In the genomic region with DNA sequence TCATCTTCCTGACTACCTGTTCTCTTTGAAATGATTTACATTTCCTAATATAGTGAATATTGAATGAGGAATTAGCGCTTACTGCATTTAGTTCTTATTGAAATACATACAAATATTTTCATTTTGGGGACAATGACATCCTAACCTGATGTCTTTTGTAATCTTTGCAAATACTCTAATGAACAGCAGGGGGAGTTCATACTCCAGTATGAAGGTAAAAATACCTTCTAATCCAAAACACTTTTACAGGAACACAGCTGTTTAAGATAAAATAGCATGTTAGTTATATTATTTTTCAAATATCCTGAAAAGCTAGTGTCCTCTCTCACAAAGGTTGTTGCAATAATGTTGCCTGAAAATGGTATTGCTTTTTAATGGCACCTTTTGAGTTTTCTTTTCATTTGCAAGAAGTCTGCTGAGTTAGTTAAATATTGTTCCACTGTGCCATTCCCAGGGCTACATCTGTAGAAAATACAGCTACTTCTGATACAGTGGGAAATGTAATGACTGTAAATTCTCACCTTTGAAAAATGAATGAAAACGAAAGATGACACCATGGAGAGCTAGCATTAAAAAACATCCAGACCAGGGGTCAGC, we compare ENCODE assay signal across 8 cellular contexts.
A peak's percentile ranks its signal among the peaks of the same experiment; 100 is the strongest.
DNase-seq lines count a peak whose midpoint lies in the region; ATAC-seq and TF ChIP-seq lines count a peak whose summit lies in the region.

No MANE protein-coding gene starts in this region.

- H2AK5ac ChIP-seq in neuronal stem cell (ENCODE audit: low read depth, low read length), result no peak overlapping the region

- H2BK120ac ChIP-seq in neuronal stem cell (ENCODE audit: low read depth, low read length), result no peak overlapping the region

- WGBS in ovary, 3 donors, result 58 to 67% (median 66%) methylated on average over 2 of the region's 2 CpGs
- no CpG with 5 or more reads among the region's 2 CpGs for WGBS in neuronal stem cell (ENCODE audit: extremely low coverage in 2 of 2, insufficient read length in 2 of 2, insufficient replicate concordance in 1 of 2), 2 donors

- peak; percentile 71 for DNase-seq in DMS53 (lab: John Stamatoyannopoulos, UW)
- peak; percentile 6 for DNase-seq in HS-5 (ENCODE audit: low read depth)
- peak; percentile 36 for DNase-seq in SK-N-DZ (ENCODE audit: low spot score)
- peak; percentile 30 for DNase-seq in kidney tubule cell (ENCODE audit: low spot score)
- no peak for DNase-seq in ovary
- no peak for DNase-seq in stimulated activated CD4-positive, alpha-beta T cell treated with anti-CD3 and anti-CD28 coated beads, Interleukin-4, amount 100 ng/mL, for 1 hour
- no peak for DNase-seq in neuronal stem cell (ENCODE audit: low spot score)

- H3K27me3 ChIP-seq in ovary (no peaks in the 10 kb centered on the region), neuronal stem cell (ENCODE audit: control insufficient read depth in 3 of 3, insufficient read depth in 3 of 3, low read depth in 1 of 3, low read length in 3 of 3) (no peaks in the 10 kb centered on the region)

- no peak for TF ChIP-seq EP300 in ovary (IDR thresholded peaks at IDR 0.05)

- H3K36me3 ChIP-seq in ovary (no peaks in the 10 kb centered on the region), neuronal stem cell (replicated peaks in 1 of 2; ENCODE audit: control insufficient read depth in 2 of 2, insufficient read depth in 2 of 2, low read length in 2 of 2) (no peaks in the 10 kb centered on the region)

- no peak overlapping the region for H3K14ac ChIP-seq in neuronal stem cell (ENCODE audit: low read length)

- H3K9me3 ChIP-seq in ovary (no peaks in the 10 kb centered on the region), neuronal stem cell (replicated peaks in 1 of 2; ENCODE audit: control insufficient read depth in 2 of 2, insufficient read depth in 1 of 2, low read depth in 1 of 2, low read length in 2 of 2) (no peaks in the 10 kb centered on the region)

- no peak for TF ChIP-seq POLR2A in ovary (IDR thresholded peaks at IDR 0.05)

- H3K18ac ChIP-seq in neuronal stem cell (ENCODE audit: low read length), result no peak overlapping the region

- H4K8ac ChIP-seq in neuronal stem cell (ENCODE audit: low read depth, low read length), result no peak overlapping the region

- H4K91ac ChIP-seq in neuronal stem cell (ENCODE audit: low read depth, low read length, poor library complexity), result no peak overlapping the region

- no peak overlapping the region for H3K4ac ChIP-seq in neuronal stem cell (ENCODE audit: low read length)

- H3K4me3 ChIP-seq in ovary (no peak overlapping the region), neuronal stem cell (ENCODE audit: low read length in 2 of 2) (no peak overlapping the region)

- no peaks in the 10 kb centered on the region for H3K79me1 ChIP-seq in neuronal stem cell (ENCODE audit: low read depth, low read length)

- ATAC-seq in GM18858 (IDR thresholded peaks at IDR 0.05; ENCODE audit: unreplicated experiment), result no peak

- no peak overlapping the region for H3K4me2 ChIP-seq in neuronal stem cell (ENCODE audit: insufficient read depth, low read length, poor library complexity, severe bottlenecking)

- H3K23ac ChIP-seq in neuronal stem cell (ENCODE audit: low read depth, low read length, poor library complexity), result no peak overlapping the region

- H2BK5ac ChIP-seq in neuronal stem cell (ENCODE audit: low read length), result no peak overlapping the region

- no peak for TF ChIP-seq CTCF in ovary (IDR thresholded peaks at IDR 0.05)

- H3K4me1 ChIP-seq in ovary (ENCODE audit: insufficient read depth) (no peaks in the 10 kb centered on the region), neuronal stem cell (ENCODE audit: control insufficient read depth in 2 of 2, insufficient read depth in 1 of 2, low read depth in 1 of 2, low read length in 2 of 2) (no peaks in the 10 kb centered on the region)

- H2BK12ac ChIP-seq in neuronal stem cell (ENCODE audit: low read length), result no peak overlapping the region

- no peak overlapping the region for H3K27ac ChIP-seq in ovary
- no peak overlapping the region for H3K27ac ChIP-seq in neuronal stem cell (replicated peaks; ENCODE audit: low read length)

- intact Hi-C loops in ovary (cut with DNase I), result no loop called here

- no peak overlapping the region for H2AFZ ChIP-seq in neuronal stem cell (ENCODE audit: low read length)

- H2BK15ac ChIP-seq in neuronal stem cell (ENCODE audit: low read length), result no peak overlapping the region

- no peak overlapping the region for H3K9ac ChIP-seq in neuronal stem cell (ENCODE audit: low read depth, low read length, poor library complexity)

Comparison
In these comparisons a context has a peak if more than half of its experiments do, and no peak if none do; other contexts are left out.
1. DNase-seq: peak in DMS53 (single experiment), HS-5 (single experiment), SK-N-DZ (single experiment) and kidney tubule cell (single experiment); none in ovary (0 of 5), stimulated activated CD4-positive, alpha-beta T cell treated with anti-CD3 and anti-CD28 coated beads, Interleukin-4, amount 100 ng/mL, for 1 hour (single experiment) and neuronal stem cell (single experiment).